ENCODE assay signal across 1 cellular context in the genomic region with DNA sequence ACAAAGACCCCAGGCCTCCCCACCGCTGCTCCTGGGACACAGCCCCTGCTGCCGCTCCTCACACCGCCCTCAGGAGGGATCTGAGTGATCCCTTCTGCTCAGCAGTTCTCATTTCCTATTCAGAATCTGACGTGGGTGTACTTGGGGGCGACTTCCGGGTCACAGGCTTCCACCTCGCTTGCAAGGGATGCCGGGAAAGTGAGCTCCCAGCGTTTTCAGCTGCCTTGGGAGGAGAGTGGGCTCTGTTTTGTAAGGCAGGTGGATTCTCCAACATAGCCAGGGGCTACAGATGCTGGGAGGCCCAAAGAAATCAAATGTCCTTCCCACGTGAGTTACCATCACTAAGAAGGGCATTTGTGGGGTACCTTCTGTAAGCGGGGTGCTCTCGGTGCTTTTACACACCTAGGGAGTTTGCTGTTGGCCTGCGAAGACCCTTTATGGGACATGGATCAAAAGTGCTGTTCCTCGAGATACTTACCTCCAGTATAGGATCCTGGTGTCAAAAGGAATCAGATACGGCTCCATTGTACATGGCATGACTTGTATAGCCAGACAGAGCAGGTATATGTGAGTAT.
A peak's percentile ranks its signal among the peaks of the same experiment; 100 is the strongest.
TF ChIP-seq lines count a peak whose summit lies in the region.

No MANE protein-coding gene starts in this region.

TF ChIP-seq in K562, 482 proteins besides CTCF, POLR2A, EP300 and RAD21 (continued from another document and continues in another):
- no peak for TF ChIP-seq ZNF444 (CRISPR knock-in tag; IDR thresholded peaks at IDR 0.05)
- peak in 1 of 2 experiments; percentile 74; a peak in 2 of 4 replicates for TF ChIP-seq SIN3A (IDR thresholded peaks at IDR 0.05; ENCODE audit: borderline replicate concordance in 2 of 2, control insufficient read depth in 1 of 2, low read depth in 2 of 2, low read length in 2 of 2)
- TF ChIP-seq GTF3C2 (IDR thresholded peaks at IDR 0.05; ENCODE audit: borderline replicate concordance, extremely low read depth, insufficient read length): no peak
- TF ChIP-seq HMBOX1 (IDR thresholded peaks at IDR 0.05): no peak
- TF ChIP-seq, protein P1, sequence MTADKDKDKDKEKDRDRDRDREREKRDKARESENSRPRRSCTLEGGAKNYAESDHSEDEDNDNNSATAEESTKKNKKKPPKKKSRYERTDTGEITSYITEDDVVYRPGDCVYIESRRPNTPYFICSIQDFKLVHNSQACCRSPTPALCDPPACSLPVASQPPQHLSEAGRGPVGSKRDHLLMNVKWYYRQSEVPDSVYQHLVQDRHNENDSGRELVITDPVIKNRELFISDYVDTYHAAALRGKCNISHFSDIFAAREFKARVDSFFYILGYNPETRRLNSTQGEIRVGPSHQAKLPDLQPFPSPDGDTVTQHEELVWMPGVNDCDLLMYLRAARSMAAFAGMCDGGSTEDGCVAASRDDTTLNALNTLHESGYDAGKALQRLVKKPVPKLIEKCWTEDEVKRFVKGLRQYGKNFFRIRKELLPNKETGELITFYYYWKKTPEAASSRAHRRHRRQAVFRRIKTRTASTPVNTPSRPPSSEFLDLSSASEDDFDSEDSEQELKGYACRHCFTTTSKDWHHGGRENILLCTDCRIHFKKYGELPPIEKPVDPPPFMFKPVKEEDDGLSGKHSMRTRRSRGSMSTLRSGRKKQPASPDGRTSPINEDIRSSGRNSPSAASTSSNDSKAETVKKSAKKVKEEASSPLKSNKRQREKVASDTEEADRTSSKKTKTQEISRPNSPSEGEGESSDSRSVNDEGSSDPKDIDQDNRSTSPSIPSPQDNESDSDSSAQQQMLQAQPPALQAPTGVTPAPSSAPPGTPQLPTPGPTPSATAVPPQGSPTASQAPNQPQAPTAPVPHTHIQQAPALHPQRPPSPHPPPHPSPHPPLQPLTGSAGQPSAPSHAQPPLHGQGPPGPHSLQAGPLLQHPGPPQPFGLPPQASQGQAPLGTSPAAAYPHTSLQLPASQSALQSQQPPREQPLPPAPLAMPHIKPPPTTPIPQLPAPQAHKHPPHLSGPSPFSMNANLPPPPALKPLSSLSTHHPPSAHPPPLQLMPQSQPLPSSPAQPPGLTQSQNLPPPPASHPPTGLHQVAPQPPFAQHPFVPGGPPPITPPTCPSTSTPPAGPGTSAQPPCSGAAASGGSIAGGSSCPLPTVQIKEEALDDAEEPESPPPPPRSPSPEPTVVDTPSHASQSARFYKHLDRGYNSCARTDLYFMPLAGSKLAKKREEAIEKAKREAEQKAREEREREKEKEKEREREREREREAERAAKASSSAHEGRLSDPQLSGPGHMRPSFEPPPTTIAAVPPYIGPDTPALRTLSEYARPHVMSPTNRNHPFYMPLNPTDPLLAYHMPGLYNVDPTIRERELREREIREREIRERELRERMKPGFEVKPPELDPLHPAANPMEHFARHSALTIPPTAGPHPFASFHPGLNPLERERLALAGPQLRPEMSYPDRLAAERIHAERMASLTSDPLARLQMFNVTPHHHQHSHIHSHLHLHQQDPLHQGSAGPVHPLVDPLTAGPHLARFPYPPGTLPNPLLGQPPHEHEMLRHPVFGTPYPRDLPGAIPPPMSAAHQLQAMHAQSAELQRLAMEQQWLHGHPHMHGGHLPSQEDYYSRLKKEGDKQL (CRISPR knock-in tag; IDR thresholded peaks at IDR 0.05; ENCODE audit: borderline replicate concordance): no peak
- no peak for TF ChIP-seq ZNF584 (CRISPR knock-in tag; IDR thresholded peaks at IDR 0.05; ENCODE audit: low read depth)
- TF ChIP-seq ZBED1 (IDR thresholded peaks at IDR 0.05): peak; percentile 83; the same call in 1 of the 2 replicates
- no peak for TF ChIP-seq TSC22D4 (tag; IDR thresholded peaks at IDR 0.05)
- peak; percentile 80 for TF ChIP-seq SUPT5H (IDR thresholded peaks at IDR 0.05)
- no peak for TF ChIP-seq ZNF507 (tag; conservative IDR thresholded peaks at IDR 0.05)
- no peak for TF ChIP-seq SLC30A9 (CRISPR knock-in tag; IDR thresholded peaks at IDR 0.05)
- peak; percentile 69 for TF ChIP-seq GABPA (tag; conservative IDR thresholded peaks at IDR 0.05; ENCODE audit: low read depth)
- no peak for TF ChIP-seq HEY1 (CRISPR knock-in tag; IDR thresholded peaks at IDR 0.05; ENCODE audit: borderline replicate concordance)
- TF ChIP-seq BACH1 (tag; IDR thresholded peaks at IDR 0.05): no peak
- TF ChIP-seq POLR2B (IDR thresholded peaks at IDR 0.05; ENCODE audit: low read depth, partially characterized antibody): peak; percentile 64
- TF ChIP-seq ZBTB8A (IDR thresholded peaks at IDR 0.05; ENCODE audit: partially characterized antibody): no peak
- TF ChIP-seq RFX5 (IDR thresholded peaks at IDR 0.05; ENCODE audit: low read depth, low read length): no peak
- TF ChIP-seq, protein P2, sequence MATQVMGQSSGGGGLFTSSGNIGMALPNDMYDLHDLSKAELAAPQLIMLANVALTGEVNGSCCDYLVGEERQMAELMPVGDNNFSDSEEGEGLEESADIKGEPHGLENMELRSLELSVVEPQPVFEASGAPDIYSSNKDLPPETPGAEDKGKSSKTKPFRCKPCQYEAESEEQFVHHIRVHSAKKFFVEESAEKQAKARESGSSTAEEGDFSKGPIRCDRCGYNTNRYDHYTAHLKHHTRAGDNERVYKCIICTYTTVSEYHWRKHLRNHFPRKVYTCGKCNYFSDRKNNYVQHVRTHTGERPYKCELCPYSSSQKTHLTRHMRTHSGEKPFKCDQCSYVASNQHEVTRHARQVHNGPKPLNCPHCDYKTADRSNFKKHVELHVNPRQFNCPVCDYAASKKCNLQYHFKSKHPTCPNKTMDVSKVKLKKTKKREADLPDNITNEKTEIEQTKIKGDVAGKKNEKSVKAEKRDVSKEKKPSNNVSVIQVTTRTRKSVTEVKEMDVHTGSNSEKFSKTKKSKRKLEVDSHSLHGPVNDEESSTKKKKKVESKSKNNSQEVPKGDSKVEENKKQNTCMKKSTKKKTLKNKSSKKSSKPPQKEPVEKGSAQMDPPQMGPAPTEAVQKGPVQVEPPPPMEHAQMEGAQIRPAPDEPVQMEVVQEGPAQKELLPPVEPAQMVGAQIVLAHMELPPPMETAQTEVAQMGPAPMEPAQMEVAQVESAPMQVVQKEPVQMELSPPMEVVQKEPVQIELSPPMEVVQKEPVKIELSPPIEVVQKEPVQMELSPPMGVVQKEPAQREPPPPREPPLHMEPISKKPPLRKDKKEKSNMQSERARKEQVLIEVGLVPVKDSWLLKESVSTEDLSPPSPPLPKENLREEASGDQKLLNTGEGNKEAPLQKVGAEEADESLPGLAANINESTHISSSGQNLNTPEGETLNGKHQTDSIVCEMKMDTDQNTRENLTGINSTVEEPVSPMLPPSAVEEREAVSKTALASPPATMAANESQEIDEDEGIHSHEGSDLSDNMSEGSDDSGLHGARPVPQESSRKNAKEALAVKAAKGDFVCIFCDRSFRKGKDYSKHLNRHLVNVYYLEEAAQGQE (CRISPR knock-in tag; IDR thresholded peaks at IDR 0.05; ENCODE audit: low read depth): no peak
- no peak for TF ChIP-seq TEAD2 (tag; IDR thresholded peaks at IDR 0.05)
- peak; percentile 94 for TF ChIP-seq NR2C1 (IDR thresholded peaks at IDR 0.05)
- peak; percentile 95 for TF ChIP-seq NR2C1 (tag; IDR thresholded peaks at IDR 0.05)
- TF ChIP-seq RUNX1 (IDR thresholded peaks at IDR 0.05; ENCODE audit: low read depth): no peak
- TF ChIP-seq MEIS2 (IDR thresholded peaks at IDR 0.05; ENCODE audit: partially characterized antibody): no peak
- no peak for TF ChIP-seq TARDBP (IDR thresholded peaks at IDR 0.05)
- TF ChIP-seq XRCC5 (IDR thresholded peaks at IDR 0.05; ENCODE audit: low read depth, low read length): no peak
- TF ChIP-seq SMARCA5 (IDR thresholded peaks at IDR 0.05): no peak
- no peak for TF ChIP-seq SMC3 (conservative IDR thresholded peaks at IDR 0.05; ENCODE audit: insufficient read depth, low read depth, low read length)
- no peak for TF ChIP-seq ZNF124 (CRISPR knock-in tag; IDR thresholded peaks at IDR 0.05)
- no peak for TF ChIP-seq TFAP4 (CRISPR knock-in tag; IDR thresholded peaks at IDR 0.05; ENCODE audit: borderline replicate concordance)
- no peak for TF ChIP-seq ZNF224 (CRISPR knock-in tag; IDR thresholded peaks at IDR 0.05)
- TF ChIP-seq EHMT2 (IDR thresholded peaks at IDR 0.05): no peak; the same call in 1 of the 2 replicates
- no peak for TF ChIP-seq CAMTA2 (CRISPR knock-in tag; conservative IDR thresholded peaks at IDR 0.05)
- no peak for TF ChIP-seq GATAD2A (IDR thresholded peaks at IDR 0.05)
- no peak for TF ChIP-seq BMI1 (IDR thresholded peaks at IDR 0.05; ENCODE audit: low read length)
- TF ChIP-seq E4F1 (CRISPR knock-in tag; IDR thresholded peaks at IDR 0.05; ENCODE audit: borderline replicate concordance): no peak
- no peak for TF ChIP-seq ZNF609 (CRISPR knock-in tag; IDR thresholded peaks at IDR 0.05; ENCODE audit: borderline replicate concordance)
- no peak for TF ChIP-seq MECOM (CRISPR knock-in tag; IDR thresholded peaks at IDR 0.05)
- TF ChIP-seq PHB2 (IDR thresholded peaks at IDR 0.05; ENCODE audit: low read depth): no peak
